ENCODE assay signal across 9 cellular contexts in the genomic region with DNA sequence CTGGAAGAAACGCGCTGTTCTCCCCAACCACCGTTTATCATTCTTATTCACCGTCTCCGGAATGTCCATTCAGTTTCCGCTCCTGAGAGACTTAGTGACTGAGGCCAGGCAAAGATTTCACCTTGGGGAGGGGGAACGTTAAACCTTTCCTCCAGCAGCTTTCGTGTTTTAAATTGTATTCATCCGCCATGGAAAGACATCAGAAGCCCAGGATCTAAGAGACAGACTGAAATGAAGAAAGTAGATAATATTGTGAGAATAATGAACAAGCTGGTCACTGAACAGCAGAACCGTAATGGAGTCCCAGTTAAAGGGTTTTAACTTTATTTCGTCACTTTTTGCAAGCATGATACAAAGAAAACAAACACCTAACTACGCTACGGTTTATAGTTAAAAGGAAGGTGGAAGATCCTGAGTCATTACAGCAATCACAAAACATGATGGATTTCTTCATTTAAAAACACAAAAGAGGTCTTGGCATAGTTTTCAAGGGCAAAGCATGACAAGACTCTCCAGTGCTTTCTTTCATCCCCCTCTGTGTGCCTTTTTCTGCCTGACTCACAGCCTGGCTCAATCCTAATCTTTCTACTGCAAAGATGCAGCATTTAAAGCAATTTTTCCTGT. TPM values are rescaled to one million over a fixed set of nuclear protein-coding genes. Genes with fewer than 3 reads are reported as not detected.
DNase-seq lines count a peak whose midpoint lies in the region; ATAC-seq and TF ChIP-seq lines count a peak whose summit lies in the region.
"Had no signal": no experiment of that assay in that cellular context is flagged by ENCODE, and none has a peak within 500 bp of the region (broad histone marks: within the 10 kb centered on the region; RNA-seq: fewer than 3 reads in every experiment).

No MANE protein-coding gene starts in this region.

- no peak for TF ChIP-seq POLR2A in stomach (IDR thresholded peaks at IDR 0.05)

- no peaks in the 10 kb centered on the region for H3K9me3 Mint-ChIP-seq in CD4-positive, CD25-positive, alpha-beta regulatory T cell
- no peaks in the 10 kb centered on the region for H3K9me3 Mint-ChIP-seq in HFFc6
- H3K9me3 Mint-ChIP-seq in immature natural killer cell, result no peaks in the 10 kb centered on the region

- H3K4me1 Mint-ChIP-seq in CD4-positive, CD25-positive, alpha-beta regulatory T cell, result peaks cover 18 to 57% (median 40%) of the 10 kb centered on the region in 4 donors
- H3K4me1 Mint-ChIP-seq in HFFc6 (ENCODE audit: low read depth) (peaks cover 51% of the 10 kb centered on the region), immature natural killer cell (peaks cover 31 to 37% of the 10 kb centered on the region in 2 donors)

- WGBS in stomach, 5 donors, result 2 to 3% (median 2%) methylated on average over 13 of the region's 13 CpGs

- H3K4me3 Mint-ChIP-seq in CD4-positive, CD25-positive, alpha-beta regulatory T cell, result peak overlapping the region; percentile 95 to 97 (median 96)
- H3K4me3 Mint-ChIP-seq in HFFc6, result peak overlapping the region; percentile 94
- H3K4me3 Mint-ChIP-seq in immature natural killer cell, result peak overlapping the region; percentile 89 to 97 (median 95)

- H3K27ac Mint-ChIP-seq in CD4-positive, CD25-positive, alpha-beta regulatory T cell, result peak overlapping the region; percentile 79 to 98 (median 96)
- peak overlapping the region; percentile 100 for H3K27ac Mint-ChIP-seq in HFFc6
- peak overlapping the region; percentile 86 to 96 (median 92) for H3K27ac Mint-ChIP-seq in immature natural killer cell

- peaks cover 5% of the 10 kb centered on the region for H3K27me3 Mint-ChIP-seq in CD4-positive, CD25-positive, alpha-beta regulatory T cell
- H3K27me3 Mint-ChIP-seq in HFFc6 (ENCODE audit: insufficient read depth) (peaks cover 2% of the 10 kb centered on the region; the same call in 1 of the 2 replicates), immature natural killer cell (ENCODE audit: low read depth in 3 of 3) (peaks cover 3 to 8% (median 5%) of the 10 kb centered on the region in 3 donors)

- peak overlapping the region; percentile 93 for H3K4me3 ChIP-seq in CD4-positive, CD25-positive, alpha-beta regulatory T cell (ENCODE audit: low read depth, low read length)
- H3K4me3 ChIP-seq in stomach, result peak overlapping the region; percentile 63 to 86 (median 74)

- H3K9me3 ChIP-seq in CD4-positive, CD25-positive, alpha-beta regulatory T cell (ENCODE audit: control insufficient read depth in 2 of 2, low read length in 2 of 2), result no peaks in the 10 kb centered on the region
- H3K9me3 ChIP-seq in stomach, result no peaks in the 10 kb centered on the region

- peak overlapping the region; percentile 73 for H3K27ac ChIP-seq in CD4-positive, CD25-positive, alpha-beta regulatory T cell (ENCODE audit: insufficient read depth, low read length, poor library complexity, severe bottlenecking)
- peak overlapping the region; percentile 87 to 100 (median 98) for H3K27ac ChIP-seq in stomach

- TF ChIP-seq EP300 in stomach (IDR thresholded peaks at IDR 0.05), result peak; percentile 21

- H3K27me3 ChIP-seq in CD4-positive, CD25-positive, alpha-beta regulatory T cell (ENCODE audit: control insufficient read depth, insufficient read depth, low read length), result no peaks in the 10 kb centered on the region
- H3K27me3 ChIP-seq in stomach, result no peaks in the 10 kb centered on the region

- ATAC-seq in CD4-positive, CD25-positive, alpha-beta regulatory T cell (ENCODE audit: low read depth in 2 of 2), result no peak
- ATAC-seq in GM21360 (IDR thresholded peaks at IDR 0.05; ENCODE audit: unreplicated experiment), result no peak

- H3K4me1 ChIP-seq in CD4-positive, CD25-positive, alpha-beta regulatory T cell (ENCODE audit: control insufficient read depth, insufficient read depth, low read length, poor library complexity, severe bottlenecking), result peaks cover 26% of the 10 kb centered on the region
- peaks cover 13 to 56% (median 31%) of the 10 kb centered on the region in 4 donors for H3K4me1 ChIP-seq in stomach

- DNase-seq in CD4-positive, CD25-positive, alpha-beta regulatory T cell, result no peak
- peak; percentile 40 for DNase-seq in HFFc6
- peak; percentile 4 for DNase-seq in amniotic stem cell (lab: John Stamatoyannopoulos, UW)
- peak in 1 of 3 donors; percentile 1 for DNase-seq in immature natural killer cell
- DNase-seq in stomach, result no peak
- no peak for DNase-seq in NCI-H446 treated with DMSO at 0.1 percent for 48 hours (lab: John Stamatoyannopoulos, UW)
- DNase-seq in activated CD4-positive, alpha-beta T cell treated with anti-CD3 and anti-CD28 coated beads for 48 hours, result no peak

- no peak for TF ChIP-seq CTCF in HFFc6 (IDR thresholded peaks at IDR 0.05)
- no peak for TF ChIP-seq CTCF in stomach (IDR thresholded peaks at IDR 0.05)

- H3K36me3 Mint-ChIP-seq in CD4-positive, CD25-positive, alpha-beta regulatory T cell, result no peaks in the 10 kb centered on the region
- H3K36me3 Mint-ChIP-seq in HFFc6 (ENCODE audit: low read depth) (no peaks in the 10 kb centered on the region), immature natural killer cell (no peaks in the 10 kb centered on the region)

- intact Hi-C loops in stomach (cut with DNase I; ENCODE audit: low total_unique reads), result no loop called here

- no peaks in the 10 kb centered on the region for H3K36me3 ChIP-seq in CD4-positive, CD25-positive, alpha-beta regulatory T cell (ENCODE audit: control insufficient read depth, insufficient read depth, low read length)
- H3K36me3 ChIP-seq in stomach, result no peaks in the 10 kb centered on the region

RNA-seq across cellular contexts. Expression of a gene that starts 0.6 kb away (rescaled TPM):
- total RNA-seq in CD4-positive, CD25-positive, alpha-beta regulatory T cell, result 4.3 TPM
- 1 to 10 TPM in 1 of 4 donors, under 1 TPM in 3; 0.48 to 1.2 (median 0.72) TPM for polyA plus RNA-seq in CD4-positive, CD25-positive, alpha-beta regulatory T cell
- total RNA-seq in HFFc6 (2021; fragmentation: NEBNext Ultra II Directional; extraction: Animal tissue kit (Norgen Biotek cat#: 25700)), result 1 to 10 TPM; 2.3 to 3.2 (median 2.8) TPM
- polyA plus RNA-seq in immature natural killer cell, result 1 to 10 TPM in 1 of 3 donors, under 1 TPM in 2; 0.38 to 2.4 (median 0.51) TPM
- 10 to 100 TPM; 12.5 to 84.3 (median 20.4) TPM for total RNA-seq in stomach
- polyA plus RNA-seq in stomach, result 10 to 100 TPM in 1 of 3 donors, 1 to 10 TPM in 2; 5.8 to 14.6 (median 6.6) TPM

RNA-seq across cellular contexts. Expression of a gene that starts 59.1 kb away (rescaled TPM):
- total RNA-seq in CD4-positive, CD25-positive, alpha-beta regulatory T cell, result not detected
- not detected for polyA plus RNA-seq in CD4-positive, CD25-positive, alpha-beta regulatory T cell
- not detected for total RNA-seq in HFFc6 (2021; fragmentation: NEBNext Ultra II Directional; extraction: Animal tissue kit (Norgen Biotek cat#: 25700))
- not detected for polyA plus RNA-seq in immature natural killer cell
- under 1 TPM in 2 of 5 donors, not detected in 3; 0.73 to 0.87 TPM for total RNA-seq in stomach
- polyA plus RNA-seq in stomach, result 1 to 10 TPM in 2 of 3 donors, under 1 TPM in 1; 0.95 to 4.3 (median 1.9) TPM
- total RNA-seq: T-helper 1 cell treated with Interleukin-12 subunit alpha and Interleukin-12 subunit beta and Interleukin-4 antibody, amounts not matched to agents 30 ng/mL and 1 ng/mL, for 36 hours had no signal

Comparison
In these comparisons a context has a peak if more than half of its experiments do, and no peak if none do; other contexts are left out.
1. DNase-seq: peak in HFFc6 (single experiment) and amniotic stem cell (single experiment); none in CD4-positive, CD25-positive, alpha-beta regulatory T cell (0 of 3), stomach (single experiment), NCI-H446 treated with DMSO at 0.1 percent for 48 hours (single experiment) and activated CD4-positive, alpha-beta T cell treated with anti-CD3 and anti-CD28 coated beads for 48 hours (single experiment).
2. Peak in every context shown above with its lines, with median percentiles within 50 percentile points of each other: H3K27ac Mint-ChIP-seq and H3K4me3 Mint-ChIP-seq.